Comparison of ENCODE assay signal across 20 cellular contexts in the genomic region with DNA sequence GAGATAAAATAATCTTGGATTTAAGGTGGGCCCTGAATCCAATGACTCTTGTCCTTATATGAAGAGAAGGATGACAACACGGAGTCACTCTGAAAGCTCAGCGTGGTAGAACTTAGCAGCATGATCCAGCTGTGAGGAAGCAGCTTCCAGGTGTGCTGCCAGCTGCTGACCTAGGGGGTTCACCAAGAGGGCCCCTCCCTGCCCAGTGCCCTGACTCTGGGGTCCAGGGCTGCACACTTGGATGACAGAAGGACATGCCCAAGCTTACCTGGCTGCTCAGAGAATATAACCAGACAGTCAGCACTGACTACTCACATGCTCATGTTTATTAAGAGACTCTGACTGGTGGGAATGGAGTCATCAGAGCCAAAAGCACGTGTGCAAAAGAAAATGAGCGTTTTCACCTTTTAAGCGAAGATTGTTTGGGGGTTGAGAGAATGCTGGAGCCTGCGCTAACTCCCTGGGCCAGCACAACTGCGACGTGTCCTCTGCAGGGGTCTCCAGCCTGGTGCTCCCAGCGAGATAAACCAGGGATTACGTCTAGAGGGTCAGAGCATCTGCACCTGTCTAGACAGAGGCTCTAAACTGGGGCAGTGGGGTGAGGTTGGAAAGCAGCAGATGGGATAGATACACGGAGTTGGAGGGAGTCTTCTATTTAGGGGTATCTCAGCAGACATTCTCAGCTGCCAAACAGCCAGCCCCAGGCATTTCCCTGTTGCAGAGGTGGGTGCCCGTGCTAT. TPM values are rescaled to one million over a fixed set of nuclear protein-coding genes. Genes with fewer than 3 reads are reported as not detected.
"Had no signal": no experiment of that assay in that cellular context is flagged by ENCODE, and none has a peak within 500 bp of the region (broad histone marks: within the 10 kb centered on the region; RNA-seq: fewer than 3 reads in every experiment).

No MANE protein-coding gene starts in this region.

- H3K4me3 ChIP-seq: colonic mucosa, lung, psoas muscle, skin epidermis, suprapubic skin, thyroid gland had no signal

- ATAC-seq: foreskin keratinocyte, left colon, left ventricle myocardium superior, psoas muscle, sciatic nerve had no signal

- H3K27ac ChIP-seq: colonic mucosa, foreskin keratinocyte, neutrophil, psoas muscle, skin epidermis, suprapubic skin, thyroid gland had no signal

- H3K36me3 ChIP-seq: colonic mucosa, suprapubic skin, thyroid gland had no signal

- H3K4me3 Mint-ChIP-seq: naive B cell, type B pancreatic cell had no signal

- H3K4me1 ChIP-seq: psoas muscle had no signal

- DNase-seq: colonic mucosa; dermis blood vessel endothelial cell; foreskin keratinocyte; left colon; left ventricle myocardium superior; mesendoderm; naive B cell; psoas muscle; retina; stimulated activated CD4-positive, alpha-beta T cell treated with anti-CD3 and anti-CD28 coated beads, Interleukin-12 subunit alpha, Interleukin-12 subunit beta, amount 100 ng/mL, for 4 hours; stimulated activated naive CD4-positive, alpha-beta T cell; thyroid gland had no signal

- H3K27me3 ChIP-seq: colonic mucosa, foreskin keratinocyte, neutrophil, suprapubic skin, thyroid gland had no signal

- H3K36me3 Mint-ChIP-seq: naive B cell, type B pancreatic cell had no signal

- H3K27ac Mint-ChIP-seq: nephron, type B pancreatic cell had no signal

- H3K9me3 ChIP-seq: colonic mucosa, neutrophil, psoas muscle, suprapubic skin, thyroid gland had no signal

- H3K9me3 Mint-ChIP-seq: type B pancreatic cell had no signal

RNA-seq across cellular contexts. Expression of a gene that starts 41.3 kb away (rescaled TPM):
- total RNA-seq: colonic mucosa, epithelial cell of proximal tubule, left colon had no signal
